Comparison of ENCODE assay signal across 22 cellular contexts in genomic region chr2:171711351-171711750, GRCh38. TPM values are rescaled to one million over a fixed set of nuclear protein-coding genes. Genes with fewer than 3 reads are reported as not detected.
DNase-seq lines count a peak whose midpoint lies in the region; ATAC-seq and TF ChIP-seq lines count a peak whose summit lies in the region.
"Had no signal": no experiment of that assay in that cellular context is flagged by ENCODE, and none has a peak within 500 bp of the region (broad histone marks: within the 10 kb centered on the region; RNA-seq: fewer than 3 reads in every experiment).

No MANE protein-coding gene starts in this region.

- no peaks in the 10 kb centered on the region; the same call in 1 of the 2 replicates for H3K27me3 Mint-ChIP-seq in HFFc6 (ENCODE audit: insufficient read depth)
- no peaks in the 10 kb centered on the region for H3K27me3 Mint-ChIP-seq in activated naive CD4-positive, alpha-beta T cell treated with anti-CD3 and anti-CD28 coated beads, Interleukin-2, amount 10 ng/mL, durations not matched to agents 7 days and 5 days
- H3K27me3 Mint-ChIP-seq: stimulated activated naive CD8-positive, alpha-beta T cell treated with anti-CD3 and anti-CD28 coated beads, Interleukin-15, Interleukin-2, amounts not matched to agents 100 ng/mL and 50 ng/mL, for 24 hours had no signal

- H3K9ac ChIP-seq in adipocyte (ENCODE audit: low read length): no peak overlapping the region
- H3K9ac ChIP-seq in skeletal muscle satellite cell (ENCODE audit: low read depth, low read length): peak overlapping the region; percentile 59
- H3K9ac ChIP-seq: neural progenitor cell had no signal

- H3K4me3 ChIP-seq in adipocyte (ENCODE audit: low read length) (peak overlapping the region; percentile 26), skeletal muscle satellite cell (ENCODE audit: low read length) (no peak overlapping the region), heart right ventricle (no peak overlapping the region)
- H3K4me3 ChIP-seq: heart left ventricle, left ventricle myocardium inferior, neural progenitor cell, psoas muscle, transverse colon had no signal

- H3K4me1 Mint-ChIP-seq in HFFc6 (ENCODE audit: low read depth): peaks cover 72% of the 10 kb centered on the region
- peaks cover 8% of the 10 kb centered on the region for H3K4me1 Mint-ChIP-seq in activated naive CD4-positive, alpha-beta T cell treated with anti-CD3 and anti-CD28 coated beads, Interleukin-2, amount 10 ng/mL, durations not matched to agents 7 days and 5 days
- H3K4me1 Mint-ChIP-seq: neural progenitor cell had no signal

- no peaks in the 10 kb centered on the region for H3K27me3 ChIP-seq in adipocyte (replicated peaks; ENCODE audit: control insufficient read depth, insufficient read depth, low read length)
- no peaks in the 10 kb centered on the region for H3K27me3 ChIP-seq in skeletal muscle satellite cell (ENCODE audit: control insufficient read depth, insufficient read depth, low read length)
- no peaks in the 10 kb centered on the region for H3K27me3 ChIP-seq in heart right ventricle
- H3K27me3 ChIP-seq: heart left ventricle, neural progenitor cell, transverse colon had no signal

- DNase-seq in HFFc6: peak; percentile 6
- DNase-seq in adipocyte (ENCODE audit: low read depth): no peak
- peak; percentile 35 for DNase-seq in fibroblast of peridontal ligament (ENCODE audit: extremely low read depth)
- DNase-seq in activated CD4-positive, alpha-beta T cell treated with anti-CD3 and anti-CD28 coated beads for 4 hours: no peak
- no peak for DNase-seq in heart right ventricle
- DNase-seq in activated naive CD4-positive, alpha-beta T cell treated with anti-CD3 and anti-CD28 coated beads, Interleukin-2, amount 10 ng/mL, durations not matched to agents 7 days and 5 days: no peak
- DNase-seq: activated CD4-positive, alpha-beta T cell treated with anti-CD3 and anti-CD28 coated beads, Interleukin-2, amount 50 U/mL, for 4 hours; DMS79 treated with DMSO at 0.1 percent for 48 hours; effector CD4-positive, alpha-beta T cell; heart left ventricle; left ventricle myocardium inferior; NCI-H1417; NCI-H2107; NCI-H510A treated with DMSO at 0.1 percent for 48 hours; psoas muscle; small intestine; stimulated activated CD4-positive, alpha-beta T cell treated with anti-CD3 and anti-CD28 coated beads, Interleukin-2, amount 100 ng/mL, for 48 hours; transverse colon had no signal

- H3K9me3 ChIP-seq in adipocyte (ENCODE audit: control insufficient read depth, low read length) (no peaks in the 10 kb centered on the region), skeletal muscle satellite cell (replicated peaks; ENCODE audit: low read length) (no peaks in the 10 kb centered on the region), heart right ventricle (no peaks in the 10 kb centered on the region)
- H3K9me3 ChIP-seq: heart left ventricle, left ventricle myocardium inferior, psoas muscle, transverse colon had no signal

- peaks cover 11% of the 10 kb centered on the region for H3K36me3 Mint-ChIP-seq in HFFc6 (ENCODE audit: low read depth)
- H3K36me3 Mint-ChIP-seq in activated naive CD4-positive, alpha-beta T cell treated with anti-CD3 and anti-CD28 coated beads, Interleukin-2, amount 10 ng/mL, durations not matched to agents 7 days and 5 days: peaks cover 18% of the 10 kb centered on the region
- H3K36me3 Mint-ChIP-seq: neural progenitor cell had no signal

- intact Hi-C loops in heart right ventricle (cut with DNase I): no loop called here

- H3K4me2 ChIP-seq in skeletal muscle satellite cell (ENCODE audit: low read length): peak overlapping the region; percentile 66
- H3K4me2 ChIP-seq: neural progenitor cell had no signal

- peak overlapping the region; percentile 83 for H3K27ac Mint-ChIP-seq in HFFc6
- H3K27ac Mint-ChIP-seq in activated naive CD4-positive, alpha-beta T cell treated with anti-CD3 and anti-CD28 coated beads, Interleukin-2, amount 10 ng/mL, durations not matched to agents 7 days and 5 days: no peak overlapping the region
- H3K27ac Mint-ChIP-seq: neural progenitor cell; stimulated activated naive CD8-positive, alpha-beta T cell treated with anti-CD3 and anti-CD28 coated beads, Interleukin-15, Interleukin-2, amounts not matched to agents 100 ng/mL and 50 ng/mL, for 24 hours had no signal

- CTCF ChIA-PET in activated naive CD4-positive, alpha-beta T cell treated with anti-CD3 and anti-CD28 coated beads, Interleukin-2, amount 10 ng/mL, durations not matched to agents 7 days and 5 days (lab: Charles Lee): interaction anchor here (0.9 to 1.7 kb wide), 2 partner anchors 9 to 395 kb away, joined by 4 to 5 read pairs; no protein-coding TSS in a partner anchor

- H3K36me3 ChIP-seq in adipocyte (ENCODE audit: control insufficient read depth, insufficient read depth, low read length, severe bottlenecking) (peaks cover 37% of the 10 kb centered on the region), skeletal muscle satellite cell (ENCODE audit: insufficient read depth, low read length) (peaks cover 20% of the 10 kb centered on the region), heart right ventricle (peaks cover 0 to 60% (median 11%) of the 10 kb centered on the region in 9 donors)
- H3K36me3 ChIP-seq: neural progenitor cell had no signal

- H3K4me3 Mint-ChIP-seq in HFFc6: peak overlapping the region; percentile 39
- H3K4me3 Mint-ChIP-seq in activated naive CD4-positive, alpha-beta T cell treated with anti-CD3 and anti-CD28 coated beads, Interleukin-2, amount 10 ng/mL, durations not matched to agents 7 days and 5 days: no peak overlapping the region
- H3K4me3 Mint-ChIP-seq: neural progenitor cell; stimulated activated naive CD8-positive, alpha-beta T cell treated with anti-CD3 and anti-CD28 coated beads, Interleukin-15, Interleukin-2, amounts not matched to agents 100 ng/mL and 50 ng/mL, for 24 hours had no signal

- TF ChIP-seq CTCF in HFFc6 (IDR thresholded peaks at IDR 0.05): no peak
- no peak for TF ChIP-seq CTCF in heart right ventricle (IDR thresholded peaks at IDR 0.05)

- H3K4me1 ChIP-seq in adipocyte (ENCODE audit: control insufficient read depth, insufficient read depth, low read length): peaks cover 15% of the 10 kb centered on the region
- peaks cover 31% of the 10 kb centered on the region for H3K4me1 ChIP-seq in skeletal muscle satellite cell (ENCODE audit: control insufficient read depth, insufficient read depth, low read length)
- peaks cover 0 to 19% (median 9%) of the 10 kb centered on the region in 9 donors for H3K4me1 ChIP-seq in heart right ventricle
- H3K4me1 ChIP-seq: neural progenitor cell, psoas muscle had no signal

- no peaks in the 10 kb centered on the region for H3K9me3 Mint-ChIP-seq in HFFc6
- H3K9me3 Mint-ChIP-seq in activated naive CD4-positive, alpha-beta T cell treated with anti-CD3 and anti-CD28 coated beads, Interleukin-2, amount 10 ng/mL, durations not matched to agents 7 days and 5 days: no peaks in the 10 kb centered on the region
- H3K9me3 Mint-ChIP-seq: neural progenitor cell; stimulated activated naive CD8-positive, alpha-beta T cell treated with anti-CD3 and anti-CD28 coated beads, Interleukin-15, Interleukin-2, amounts not matched to agents 100 ng/mL and 50 ng/mL, for 24 hours had no signal

- peak overlapping the region in 1 of 10 donors; percentile 58 for H3K27ac ChIP-seq in heart right ventricle
- H3K27ac ChIP-seq: left ventricle myocardium inferior, neural progenitor cell, psoas muscle, transverse colon, VCaP had no signal

- ATAC-seq in heart right ventricle: no peak
- ATAC-seq: psoas muscle had no signal

RNA-seq across cellular contexts. Expression of gene DYNC1I2, which starts 24.1 kb away (rescaled TPM):
- 100 to 1,000 TPM in 5 of 6 experiments, 10 to 100 TPM in 1; 98.1 to 111 (median 105) TPM for total RNA-seq in HFFc6 (2021; fragmentation: NEBNext Ultra II Directional; extraction: Animal tissue kit (Norgen Biotek cat#: 25700))
- total RNA-seq in skeletal muscle satellite cell (2012; rRNA removed): 89.7 and 93.5 TPM in 2 replicates
- total RNA-seq in heart right ventricle: 10 to 100 TPM; 63.3 to 81.4 (median 72.5) TPM
- 10 to 100 TPM; 76.3 to 79.0 TPM for polyA plus RNA-seq in heart right ventricle

Comparison
In these comparisons a context has a peak if more than half of its experiments do, and no peak if none do; other contexts are left out.
1. DNase-seq: peak in HFFc6 (single experiment) and fibroblast of peridontal ligament (single experiment); none in adipocyte (single experiment), activated CD4-positive, alpha-beta T cell treated with anti-CD3 and anti-CD28 coated beads for 4 hours (0 of 2), heart right ventricle (0 of 2) and activated naive CD4-positive, alpha-beta T cell treated with anti-CD3 and anti-CD28 coated beads, Interleukin-2, amount 10 ng/mL, durations not matched to agents 7 days and 5 days (single experiment).